In genomic region chr11:19979519-19979845, GRCh38 we compare ENCODE assay signal across 8 cellular contexts.
A peak's percentile ranks its signal among the peaks of the same experiment; 100 is the strongest.
DNase-seq lines count a peak whose midpoint lies in the region; ATAC-seq, FAIRE-seq and TF ChIP-seq lines count a peak whose summit lies in the region.

No MANE protein-coding gene starts in this region.

- no peak overlapping the region for H3K27ac Mint-ChIP-seq in mesothelial cell of epicardium
- H3K27ac Mint-ChIP-seq in CD8-positive, alpha-beta T cell, result no peak overlapping the region
- no peak overlapping the region for H3K27ac Mint-ChIP-seq in natural killer cell treated with Interleukin-12 subunit alpha and Interleukin-12 subunit beta and Interleukin-15 and Interleukin-18, amount 100 ng/mL, for 72 hours

- no peaks in the 10 kb centered on the region for H3K36me3 Mint-ChIP-seq in mesothelial cell of epicardium
- no peaks in the 10 kb centered on the region for H3K36me3 Mint-ChIP-seq in CD8-positive, alpha-beta T cell
- H3K36me3 Mint-ChIP-seq in natural killer cell treated with Interleukin-12 subunit alpha and Interleukin-12 subunit beta and Interleukin-15 and Interleukin-18, amount 100 ng/mL, for 72 hours, result no peaks in the 10 kb centered on the region

- no peak for FAIRE-seq in kidney (lab: Jason Lieb, UNC)

- no peak overlapping the region for H3K4me3 Mint-ChIP-seq in mesothelial cell of epicardium
- H3K4me3 Mint-ChIP-seq in CD8-positive, alpha-beta T cell, result no peak overlapping the region
- H3K4me3 Mint-ChIP-seq in natural killer cell treated with Interleukin-12 subunit alpha and Interleukin-12 subunit beta and Interleukin-15 and Interleukin-18, amount 100 ng/mL, for 72 hours, result no peak overlapping the region

- peak overlapping the region; percentile 15 to 45 for H3K27ac ChIP-seq in kidney (ENCODE audit: low read depth in 2 of 2, low read length in 2 of 2)
- no peak overlapping the region for H3K27ac ChIP-seq in CD8-positive, alpha-beta T cell (ENCODE audit: low read depth, low read length)

- TF ChIP-seq CTCF in GM12864 (IDR thresholded peaks at IDR 0.05; ENCODE audit: low read depth, low read length, missing control alignments) (no peak), kidney (IDR thresholded peaks at IDR 0.05; ENCODE audit: borderline replicate concordance, extremely low read depth, insufficient read depth) (no peak), mesothelial cell of epicardium (IDR thresholded peaks at IDR 0.05; ENCODE audit: unreplicated experiment) (no peak)
- no peak for TF ChIP-seq CTCF in CD8-positive, alpha-beta T cell (IDR thresholded peaks at IDR 0.05)

- ATAC-seq in GM21367 (IDR thresholded peaks at IDR 0.05; ENCODE audit: unreplicated experiment) (peak; percentile 86), HG03196 (IDR thresholded peaks at IDR 0.05; ENCODE audit: unreplicated experiment) (peak; percentile 76)
- no peak for ATAC-seq in CD8-positive, alpha-beta T cell
- no peak for ATAC-seq in natural killer cell treated with Interleukin-12 subunit alpha and Interleukin-12 subunit beta and Interleukin-15 and Interleukin-18, amount 100 ng/mL, for 72 hours

- POLR2A ChIA-PET in CD8-positive, alpha-beta T cell (lab: Charles Lee), result no interaction called here

- H3K4me3 ChIP-seq in GM12864 (ENCODE audit: low read depth, low read length), result no peak overlapping the region
- H3K4me3 ChIP-seq in kidney (ENCODE audit: low read length in 2 of 2), result no peak overlapping the region
- no peak overlapping the region for H3K4me3 ChIP-seq in CD8-positive, alpha-beta T cell (ENCODE audit: low read depth, low read length)

- peaks cover 53% of the 10 kb centered on the region for H3K4me1 Mint-ChIP-seq in mesothelial cell of epicardium
- H3K4me1 Mint-ChIP-seq in CD8-positive, alpha-beta T cell (ENCODE audit: low read depth), result no peaks in the 10 kb centered on the region
- peaks cover 0 to 3% of the 10 kb centered on the region in 2 donors for H3K4me1 Mint-ChIP-seq in natural killer cell treated with Interleukin-12 subunit alpha and Interleukin-12 subunit beta and Interleukin-15 and Interleukin-18, amount 100 ng/mL, for 72 hours (ENCODE audit: low read depth in 2 of 2)

- intact Hi-C loops in kidney (cut with DNase I) (no loop called here), posterior vena cava (cut with DNase I) (no loop called here)
- intact Hi-C loops in CD8-positive, alpha-beta T cell (cut with DNase I, micrococcal nuclease), result no loop called here

- no peaks in the 10 kb centered on the region for H3K27me3 ChIP-seq in CD8-positive, alpha-beta T cell (ENCODE audit: insufficient read depth, low read length)

- H3K4me1 ChIP-seq in kidney (ENCODE audit: control insufficient read depth in 1 of 2, insufficient read depth in 1 of 2, low read depth in 1 of 2, low read length in 2 of 2), result peaks cover 6 to 7% of the 10 kb centered on the region in 2 donors
- H3K4me1 ChIP-seq in CD8-positive, alpha-beta T cell (ENCODE audit: insufficient read depth, low read length), result no peaks in the 10 kb centered on the region

- CTCF ChIA-PET in CD8-positive, alpha-beta T cell (lab: Charles Lee), result no interaction called here

- no peaks in the 10 kb centered on the region for H3K9me3 ChIP-seq in kidney (ENCODE audit: control insufficient read depth in 1 of 2, low read length in 2 of 2)
- H3K9me3 ChIP-seq in CD8-positive, alpha-beta T cell (ENCODE audit: low read length), result no peaks in the 10 kb centered on the region

- no peaks in the 10 kb centered on the region for H3K27me3 Mint-ChIP-seq in mesothelial cell of epicardium (ENCODE audit: low read depth)
- no peaks in the 10 kb centered on the region for H3K27me3 Mint-ChIP-seq in CD8-positive, alpha-beta T cell (ENCODE audit: low read depth)
- peaks cover 44 to 55% of the 10 kb centered on the region in 2 donors for H3K27me3 Mint-ChIP-seq in natural killer cell treated with Interleukin-12 subunit alpha and Interleukin-12 subunit beta and Interleukin-15 and Interleukin-18, amount 100 ng/mL, for 72 hours

- H3K36me3 ChIP-seq in kidney (ENCODE audit: control insufficient read depth in 1 of 2, insufficient read depth in 2 of 2, low read length in 2 of 2), result no peaks in the 10 kb centered on the region
- no peaks in the 10 kb centered on the region for H3K36me3 ChIP-seq in CD8-positive, alpha-beta T cell (ENCODE audit: insufficient read depth, low read length)

- no peak overlapping the region for H3K9ac ChIP-seq in kidney (ENCODE audit: low read length in 2 of 2)

- DNase-seq in GM12864 (ENCODE audit: low read depth), result peak; percentile 18
- no peak for DNase-seq in kidney
- no peak for DNase-seq in mesothelial cell of epicardium (ENCODE audit: low spot score in 2 of 2, unreplicated experiment in 2 of 2)
- no peak for DNase-seq in CD8-positive, alpha-beta T cell
- no peak for DNase-seq in posterior vena cava (ENCODE audit: low spot score)
- DNase-seq in natural killer cell treated with Interleukin-12 subunit alpha and Interleukin-12 subunit beta and Interleukin-15 and Interleukin-18, amount 100 ng/mL, for 72 hours (ENCODE audit: low spot score), result no peak

- H3K9me3 Mint-ChIP-seq in mesothelial cell of epicardium, result no peaks in the 10 kb centered on the region
- no peaks in the 10 kb centered on the region for H3K9me3 Mint-ChIP-seq in CD8-positive, alpha-beta T cell
- H3K9me3 Mint-ChIP-seq in natural killer cell treated with Interleukin-12 subunit alpha and Interleukin-12 subunit beta and Interleukin-15 and Interleukin-18, amount 100 ng/mL, for 72 hours, result no peaks in the 10 kb centered on the region

Comparison
In these comparisons a context has a peak if more than half of its experiments do, and no peak if none do; other contexts are left out.
1. ATAC-seq: peak in GM21367 (single experiment) and HG03196 (single experiment); none in CD8-positive, alpha-beta T cell (single experiment) and natural killer cell treated with Interleukin-12 subunit alpha and Interleukin-12 subunit beta and Interleukin-15 and Interleukin-18, amount 100 ng/mL, for 72 hours (0 of 2).